In the genomic region with DNA sequence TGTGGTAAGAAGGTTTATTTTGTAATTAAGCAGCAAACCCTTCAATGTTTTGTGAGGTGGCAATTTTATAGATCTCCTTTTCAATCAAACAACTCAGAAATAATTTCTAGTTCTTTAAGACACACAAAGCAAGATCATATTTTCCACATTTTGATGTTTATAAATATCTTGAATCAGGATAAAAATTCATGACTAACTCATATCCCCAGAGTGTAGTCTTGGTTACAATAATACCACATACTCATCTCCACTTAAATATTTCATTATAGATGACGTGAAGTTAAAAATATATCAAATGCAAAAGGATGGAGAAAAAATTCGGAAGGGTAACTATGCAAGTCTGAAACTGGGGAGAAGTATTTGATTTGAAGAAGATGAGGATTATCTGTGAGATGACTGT, we compare ENCODE assay signal across 11 cellular contexts. TPM values are rescaled to one million over a fixed set of nuclear protein-coding genes. Genes with fewer than 3 reads are reported as not detected.
DNase-seq lines count a peak whose midpoint lies in the region; ATAC-seq and TF ChIP-seq lines count a peak whose summit lies in the region.
"Had no signal": no experiment of that assay in that cellular context is flagged by ENCODE, and none has a peak within 500 bp of the region (broad histone marks: within the 10 kb centered on the region; RNA-seq: fewer than 3 reads in every experiment).

No MANE protein-coding gene starts in this region.

- ATAC-seq in GM18907 (IDR thresholded peaks at IDR 0.05; ENCODE audit: unreplicated experiment) (no peak), T-cell (replicated peaks in 1 of 4) (no peak)
- ATAC-seq: GM23338 had no signal

- H3K4me1 Mint-ChIP-seq in chondrocyte (ENCODE audit: low read depth) (peaks cover 14% of the 10 kb centered on the region), T-cell (no peaks in the 10 kb centered on the region)
- no peaks in the 10 kb centered on the region for H3K4me1 Mint-ChIP-seq in activated naive CD4-positive, alpha-beta T cell treated with anti-CD3 and anti-CD28 coated beads for 36 hours (ENCODE audit: low read depth)
- H3K4me1 Mint-ChIP-seq: CD8-positive, alpha-beta memory T cell; GM23338; H9 had no signal

- intact Hi-C loops in activated naive CD4-positive, alpha-beta T cell treated with anti-CD3 and anti-CD28 coated beads for 36 hours (cut with micrococcal nuclease): no loop called here

- POLR2A ChIA-PET in T-cell (lab: Charles Lee): no interaction called here

- DNase-seq in LHCN-M2 (ENCODE audit: low read depth): peak; percentile 39
- DNase-seq in chondrocyte (ENCODE audit: low spot score): no peak
- peak; percentile 33 for DNase-seq in hepatic stellate cell (ENCODE audit: low spot score)
- DNase-seq in H7: no peak
- no peak for DNase-seq in activated naive CD4-positive, alpha-beta T cell treated with anti-CD3 and anti-CD28 coated beads for 36 hours
- DNase-seq in T-cell: no peak
- DNase-seq: CD8-positive, alpha-beta memory T cell; DMS 273 treated with DMSO at 0.1 percent for 48 hours; H9 had no signal

- no peak overlapping the region for H3K4me3 ChIP-seq in H7 (ENCODE audit: insufficient read depth, low read depth, low read length)
- H3K4me3 ChIP-seq: GM23338 had no signal

- peaks cover 3% of the 10 kb centered on the region for H3K9me3 Mint-ChIP-seq in chondrocyte (ENCODE audit: low read depth)
- peaks cover 3% of the 10 kb centered on the region for H3K9me3 Mint-ChIP-seq in activated naive CD4-positive, alpha-beta T cell treated with anti-CD3 and anti-CD28 coated beads for 36 hours
- no peaks in the 10 kb centered on the region for H3K9me3 Mint-ChIP-seq in T-cell

- no peaks in the 10 kb centered on the region for H3K36me3 ChIP-seq in H7 (replicated peaks; ENCODE audit: control insufficient read depth, insufficient read depth, low read length)

- H3K27ac Mint-ChIP-seq in chondrocyte (ENCODE audit: unreplicated experiment): peak overlapping the region; percentile 47
- H3K27ac Mint-ChIP-seq in activated naive CD4-positive, alpha-beta T cell treated with anti-CD3 and anti-CD28 coated beads for 36 hours: no peak overlapping the region
- no peak overlapping the region for H3K27ac Mint-ChIP-seq in T-cell
- H3K27ac Mint-ChIP-seq: CD8-positive, alpha-beta memory T cell; GM23338; H9 had no signal

- H3K27me3 ChIP-seq in H7 (ENCODE audit: control insufficient read depth, insufficient read depth, low read length): no peaks in the 10 kb centered on the region

- no peak for TF ChIP-seq CTCF in chondrocyte (IDR thresholded peaks at IDR 0.05)

- CTCF ChIA-PET in activated naive CD4-positive, alpha-beta T cell treated with anti-CD3 and anti-CD28 coated beads for 36 hours (lab: Charles Lee): interaction anchor here (0.6 kb wide), 1 partner anchor 13 kb away, joined by 3 read pairs; no protein-coding TSS in a partner anchor
- CTCF ChIA-PET in T-cell (lab: Charles Lee): no interaction called here

- H3K36me3 Mint-ChIP-seq in chondrocyte (ENCODE audit: low read depth) (no peaks in the 10 kb centered on the region), T-cell (no peaks in the 10 kb centered on the region)
- no peaks in the 10 kb centered on the region for H3K36me3 Mint-ChIP-seq in activated naive CD4-positive, alpha-beta T cell treated with anti-CD3 and anti-CD28 coated beads for 36 hours (ENCODE audit: low read depth)
- H3K36me3 Mint-ChIP-seq: CD8-positive, alpha-beta memory T cell had no signal

- H3K4me3 Mint-ChIP-seq in chondrocyte (ENCODE audit: unreplicated experiment) (no peak overlapping the region), T-cell (no peak overlapping the region)
- no peak overlapping the region for H3K4me3 Mint-ChIP-seq in activated naive CD4-positive, alpha-beta T cell treated with anti-CD3 and anti-CD28 coated beads for 36 hours
- H3K4me3 Mint-ChIP-seq: CD8-positive, alpha-beta memory T cell; GM23338; H9 had no signal

- H3K27me3 Mint-ChIP-seq in chondrocyte (ENCODE audit: low read depth): no peaks in the 10 kb centered on the region
- no peaks in the 10 kb centered on the region for H3K27me3 Mint-ChIP-seq in activated naive CD4-positive, alpha-beta T cell treated with anti-CD3 and anti-CD28 coated beads for 36 hours (ENCODE audit: low read depth)
- H3K27me3 Mint-ChIP-seq in T-cell: no peaks in the 10 kb centered on the region

RNA-seq across cellular contexts. Expression of a gene that starts 59.8 kb away (rescaled TPM):
- 8.2 and 9.2 TPM in 2 replicates for total RNA-seq in LHCN-M2 (2014; rRNA removed)
- polyA plus RNA-seq in LHCN-M2 (2012): 7.6 TPM
- total RNA-seq in chondrocyte: 34.2 to 49.7 TPM (median 44.6 TPM) in 3 replicates
- 13.3 and 16.0 TPM in 2 replicates for total RNA-seq in H7 (2014; rRNA removed; shearing (Covaris generic))
- 10 to 100 TPM; 43.6 to 47.9 TPM for total RNA-seq in activated naive CD4-positive, alpha-beta T cell treated with anti-CD3 and anti-CD28 coated beads for 36 hours
- 10 to 100 TPM; 20.0 to 73.1 (median 29.5) TPM for total RNA-seq in T-cell

Comparison
In these comparisons a context has a peak if more than half of its experiments do, and no peak if none do; other contexts are left out.
1. DNase-seq: peak in LHCN-M2 (single experiment) and hepatic stellate cell (single experiment); none in chondrocyte (single experiment), H7 (single experiment), activated naive CD4-positive, alpha-beta T cell treated with anti-CD3 and anti-CD28 coated beads for 36 hours (single experiment) and T-cell (0 of 34).